8 cellular contexts compared by ENCODE assay signal in genomic region chr15:43249699-43250203, GRCh38. TPM values are rescaled to one million over a fixed set of nuclear protein-coding genes. Genes with fewer than 3 reads are reported as not detected.
DNase-seq lines count a peak whose midpoint lies in the region; ATAC-seq and FAIRE-seq lines count a peak whose summit lies in the region.

No MANE protein-coding gene starts in this region.

- H3K36me3 Mint-ChIP-seq in activated naive CD8-positive, alpha-beta T cell treated with anti-CD3 and anti-CD28 coated beads for 36 hours, result no peaks in the 10 kb centered on the region

- no peaks in the 10 kb centered on the region for H3K9me3 Mint-ChIP-seq in activated naive CD8-positive, alpha-beta T cell treated with anti-CD3 and anti-CD28 coated beads for 36 hours

- FAIRE-seq in urothelium cell line (lab: Jason Lieb, UNC), result peak; percentile 50

- H3K27me3 Mint-ChIP-seq in activated naive CD8-positive, alpha-beta T cell treated with anti-CD3 and anti-CD28 coated beads for 36 hours, result no peaks in the 10 kb centered on the region

- DNase-seq in A172 (ENCODE audit: low spot score), result peak; percentile 96
- peak; percentile 42 for DNase-seq in activated naive CD8-positive, alpha-beta T cell treated with anti-CD3 and anti-CD28 coated beads for 36 hours
- peak; percentile 89 for DNase-seq in urothelium cell line (ENCODE audit: low spot score)
- DNase-seq in activated CD4-positive, CD25-positive, alpha-beta regulatory T cell treated with anti-CD3 and anti-CD28 coated beads, Interleukin-2, amount 50 U/mL, for 72 hours, result no peak
- DNase-seq in NCI-H2196 (lab: John Stamatoyannopoulos, UW; ENCODE audit: unreplicated experiment), result no peak
- DNase-seq in NCI-H1105 treated with DMSO at 0.1 percent for 48 hours (lab: John Stamatoyannopoulos, UW), result no peak

- ATAC-seq in GM19025 (IDR thresholded peaks at IDR 0.05; ENCODE audit: low read depth, unreplicated experiment) (peak; percentile 45), HG03565 (IDR thresholded peaks at IDR 0.05; ENCODE audit: unreplicated experiment) (peak; percentile 46)

- no peak overlapping the region for H3K4me3 Mint-ChIP-seq in activated naive CD8-positive, alpha-beta T cell treated with anti-CD3 and anti-CD28 coated beads for 36 hours

- peak overlapping the region; percentile 81 for H3K27ac Mint-ChIP-seq in activated naive CD8-positive, alpha-beta T cell treated with anti-CD3 and anti-CD28 coated beads for 36 hours

- peaks cover 36% of the 10 kb centered on the region for H3K4me1 Mint-ChIP-seq in activated naive CD8-positive, alpha-beta T cell treated with anti-CD3 and anti-CD28 coated beads for 36 hours

RNA-seq across cellular contexts. Expression of gene TGM5, which starts 17.0 kb away (rescaled TPM):
- total RNA-seq in A172 (2014; rRNA removed; shearing (Covaris generic)), result 0.14 TPM in 1 of 2 replicates, not detected in the other
- under 1 TPM; 0.16 to 0.38 TPM for total RNA-seq in activated naive CD8-positive, alpha-beta T cell treated with anti-CD3 and anti-CD28 coated beads for 36 hours

RNA-seq across cellular contexts. Expression of gene EPB42, which starts 28.9 kb away (rescaled TPM):
- not detected in 2 replicates for total RNA-seq in A172 (2014; rRNA removed; shearing (Covaris generic))
- total RNA-seq in activated naive CD8-positive, alpha-beta T cell treated with anti-CD3 and anti-CD28 coated beads for 36 hours, result not detected

RNA-seq across cellular contexts. Expression of gene TGM7, which starts 52.3 kb away (rescaled TPM):
- not detected in 2 replicates for total RNA-seq in A172 (2014; rRNA removed; shearing (Covaris generic))
- total RNA-seq in activated naive CD8-positive, alpha-beta T cell treated with anti-CD3 and anti-CD28 coated beads for 36 hours, result not detected

Comparison
In these comparisons a context has a peak if more than half of its experiments do, and no peak if none do; other contexts are left out.
1. DNase-seq: peak in A172 (single experiment), activated naive CD8-positive, alpha-beta T cell treated with anti-CD3 and anti-CD28 coated beads for 36 hours (single experiment) and urothelium cell line (single experiment); none in activated CD4-positive, CD25-positive, alpha-beta regulatory T cell treated with anti-CD3 and anti-CD28 coated beads, Interleukin-2, amount 50 U/mL, for 72 hours (single experiment), NCI-H2196 (single experiment) and NCI-H1105 treated with DMSO at 0.1 percent for 48 hours (single experiment).